Comparison of ENCODE assay signal across 24 cellular contexts in genomic region chr12:109273354-109273753, GRCh38. TPM values are rescaled to one million over a fixed set of nuclear protein-coding genes. Genes with fewer than 3 reads are reported as not detected.
DNase-seq lines count a peak whose midpoint lies in the region; FAIRE-seq and TF ChIP-seq lines count a peak whose summit lies in the region.
"Had no signal": no experiment of that assay in that cellular context is flagged by ENCODE, and none has a peak within 500 bp of the region (broad histone marks: within the 10 kb centered on the region; RNA-seq: fewer than 3 reads in every experiment).

No MANE protein-coding gene starts in this region.

- H3K4me1 ChIP-seq in BE2C (peaks cover 6% of the 10 kb centered on the region), iPS-18a (ENCODE audit: control insufficient read depth, low read depth, low read length) (no peaks in the 10 kb centered on the region), ascending aorta (no peaks in the 10 kb centered on the region)
- H3K4me1 ChIP-seq: SJSA1, spleen had no signal

- TF ChIP-seq CTCF in BE2C (IDR thresholded peaks at IDR 0.05; ENCODE audit: low read depth, low read length) (no peak), GM20000 (IDR thresholded peaks at IDR 0.05; ENCODE audit: extremely low read depth, missing control alignments) (no peak), D721Med (IDR thresholded peaks at IDR 0.05; ENCODE audit: insufficient read depth, missing control alignments) (no peak), ascending aorta (IDR thresholded peaks at IDR 0.05) (no peak)

- intact Hi-C loops in activated T-helper 1 cell treated with anti-CD3 and anti-CD28 coated beads, Interleukin-12 subunit alpha, Interleukin-12 subunit beta, Interleukin-2, Interleukin-4 antibody, amounts not matched to agents 30 ng/mL and 10 ng/mL and 1 ng/mL, durations not matched to agents 14 hours and 24 hours and 36 hours (cut with micrococcal nuclease), result no loop called here
- intact Hi-C loops in ascending aorta (cut with DNase I), result no loop called here

- no peak overlapping the region for H3K4me3 ChIP-seq in BE2C (ENCODE audit: low read depth, low read length)
- peak overlapping the region; percentile 20 for H3K4me3 ChIP-seq in iPS-18a (ENCODE audit: low read length)
- H3K4me3 ChIP-seq in ascending aorta, result no peak overlapping the region
- H3K4me3 ChIP-seq: GM12878, SJSA1, spleen had no signal

- DNase-seq in BE2C, result peak; percentile 60
- DNase-seq in NCI-H128 (lab: John Stamatoyannopoulos, UW; ENCODE audit: unreplicated experiment), result peak; percentile 43
- peak; percentile 85 for DNase-seq in NCI-H510A treated with DMSO at 0.1 percent for 48 hours (lab: John Stamatoyannopoulos, UW)
- DNase-seq in activated T-helper 1 cell treated with anti-CD3 and anti-CD28 coated beads, Interleukin-12 subunit alpha, Interleukin-12 subunit beta, Interleukin-2, Interleukin-4 antibody, amounts not matched to agents 30 ng/mL and 10 ng/mL and 1 ng/mL, durations not matched to agents 14 hours and 24 hours and 36 hours (ENCODE audit: low spot score), result no peak
- DNase-seq in GM20000 (ENCODE audit: low spot score), result no peak
- no peak for DNase-seq in D721Med (ENCODE audit: insufficient read length, low spot score)
- no peak for DNase-seq in ascending aorta (ENCODE audit: low spot score in 2 of 2)
- DNase-seq: activated CD4-positive, CD25-positive, alpha-beta regulatory T cell treated with anti-CD3 and anti-CD28 coated beads, Interleukin-2, amount 50 U/mL, for 72 hours; activated effector memory CD4-positive, alpha-beta T cell treated with Interleukin-2 at 50 U/mL for 16 hours; CD4-positive, alpha-beta T cell; KBM-7; naive B cell; NCI-H1105 treated with DMSO at 0.1 percent for 48 hours; spleen; T-helper 9 cell had no signal

- H3K4me1 Mint-ChIP-seq in activated T-helper 1 cell treated with anti-CD3 and anti-CD28 coated beads, Interleukin-12 subunit alpha, Interleukin-12 subunit beta, Interleukin-2, Interleukin-4 antibody, amounts not matched to agents 30 ng/mL and 10 ng/mL and 1 ng/mL, durations not matched to agents 14 hours and 24 hours and 36 hours (ENCODE audit: low read depth), result no peaks in the 10 kb centered on the region
- H3K4me1 Mint-ChIP-seq: central memory CD8-positive, alpha-beta T cell had no signal

- H3K27me3 ChIP-seq in BE2C (no peaks in the 10 kb centered on the region), iPS-18a (ENCODE audit: control insufficient read depth, insufficient read depth, low read length) (no peaks in the 10 kb centered on the region), ascending aorta (no peaks in the 10 kb centered on the region)
- H3K27me3 ChIP-seq: SJSA1 had no signal

- H3K9me3 Mint-ChIP-seq in activated T-helper 1 cell treated with anti-CD3 and anti-CD28 coated beads, Interleukin-12 subunit alpha, Interleukin-12 subunit beta, Interleukin-2, Interleukin-4 antibody, amounts not matched to agents 30 ng/mL and 10 ng/mL and 1 ng/mL, durations not matched to agents 14 hours and 24 hours and 36 hours, result no peaks in the 10 kb centered on the region
- H3K9me3 Mint-ChIP-seq: central memory CD8-positive, alpha-beta T cell had no signal

- no peak for FAIRE-seq in D721Med (lab: Jason Lieb, UNC)
- FAIRE-seq: G401.6, GM12878 had no signal

- peaks cover 2% of the 10 kb centered on the region for H3K27me3 Mint-ChIP-seq in activated T-helper 1 cell treated with anti-CD3 and anti-CD28 coated beads, Interleukin-12 subunit alpha, Interleukin-12 subunit beta, Interleukin-2, Interleukin-4 antibody, amounts not matched to agents 30 ng/mL and 10 ng/mL and 1 ng/mL, durations not matched to agents 14 hours and 24 hours and 36 hours (ENCODE audit: insufficient read depth)

- H3K36me3 ChIP-seq in BE2C, result no peaks in the 10 kb centered on the region
- no peaks in the 10 kb centered on the region for H3K36me3 ChIP-seq in iPS-18a (ENCODE audit: control insufficient read depth, low read depth, low read length)
- H3K36me3 ChIP-seq in ascending aorta, result no peaks in the 10 kb centered on the region
- H3K36me3 ChIP-seq: SJSA1 had no signal

- H3K27ac ChIP-seq in iPS-18a (ENCODE audit: low read length) (no peak overlapping the region), ascending aorta (no peak overlapping the region)
- H3K27ac ChIP-seq: HL-60, SJSA1, spleen had no signal

- H3K36me3 Mint-ChIP-seq in activated T-helper 1 cell treated with anti-CD3 and anti-CD28 coated beads, Interleukin-12 subunit alpha, Interleukin-12 subunit beta, Interleukin-2, Interleukin-4 antibody, amounts not matched to agents 30 ng/mL and 10 ng/mL and 1 ng/mL, durations not matched to agents 14 hours and 24 hours and 36 hours (ENCODE audit: low read depth), result no peaks in the 10 kb centered on the region

- H3K9me3 ChIP-seq in BE2C, result no peaks in the 10 kb centered on the region
- H3K9me3 ChIP-seq in iPS-18a (ENCODE audit: control insufficient read depth, low read depth, low read length), result no peaks in the 10 kb centered on the region
- no peaks in the 10 kb centered on the region for H3K9me3 ChIP-seq in ascending aorta
- H3K9me3 ChIP-seq: SJSA1 had no signal

- H3K27ac Mint-ChIP-seq in activated T-helper 1 cell treated with anti-CD3 and anti-CD28 coated beads, Interleukin-12 subunit alpha, Interleukin-12 subunit beta, Interleukin-2, Interleukin-4 antibody, amounts not matched to agents 30 ng/mL and 10 ng/mL and 1 ng/mL, durations not matched to agents 14 hours and 24 hours and 36 hours, result no peak overlapping the region
- H3K27ac Mint-ChIP-seq: CD4-positive, alpha-beta T cell; progenitor cell of endocrine pancreas; stimulated activated naive CD8-positive, alpha-beta T cell treated with anti-CD3 and anti-CD28 coated beads, Interleukin-15, Interleukin-2, amounts not matched to agents 100 ng/mL and 50 ng/mL, for 24 hours had no signal

- H3K4me3 Mint-ChIP-seq in activated T-helper 1 cell treated with anti-CD3 and anti-CD28 coated beads, Interleukin-12 subunit alpha, Interleukin-12 subunit beta, Interleukin-2, Interleukin-4 antibody, amounts not matched to agents 30 ng/mL and 10 ng/mL and 1 ng/mL, durations not matched to agents 14 hours and 24 hours and 36 hours, result no peak overlapping the region
- H3K4me3 Mint-ChIP-seq: CD4-positive, alpha-beta T cell; central memory CD8-positive, alpha-beta T cell; stimulated activated naive CD8-positive, alpha-beta T cell treated with anti-CD3 and anti-CD28 coated beads, Interleukin-15, Interleukin-2, amounts not matched to agents 100 ng/mL and 50 ng/mL, for 24 hours had no signal

- no peak overlapping the region for H3K9ac ChIP-seq in iPS-18a (ENCODE audit: low read length)

RNA-seq across cellular contexts. Expression of gene FOXN4, which starts 35.7 kb away (rescaled TPM):
- polyA plus RNA-seq in BE2C (2012; ENCODE audit: insufficient read depth, insufficient read length, low read depth), result 0.73 TPM
- not detected in 2 replicates for total RNA-seq in activated T-helper 1 cell treated with anti-CD3 and anti-CD28 coated beads, Interleukin-12 subunit alpha, Interleukin-12 subunit beta, Interleukin-2, Interleukin-4 antibody, amounts not matched to agents 30 ng/mL and 10 ng/mL and 1 ng/mL, durations not matched to agents 14 hours and 24 hours and 36 hours
- not detected for total RNA-seq in ascending aorta
- total RNA-seq: CD4-positive, alpha-beta T cell; GM12878; SJSA1; spleen; ureter had no signal
- polyA plus RNA-seq: GM12878 had no signal

Comparison
In these comparisons a context has a peak if more than half of its experiments do, and no peak if none do; other contexts are left out.
1. DNase-seq: peak in BE2C (single experiment), NCI-H128 (single experiment) and NCI-H510A treated with DMSO at 0.1 percent for 48 hours (single experiment); none in activated T-helper 1 cell treated with anti-CD3 and anti-CD28 coated beads, Interleukin-12 subunit alpha, Interleukin-12 subunit beta, Interleukin-2, Interleukin-4 antibody, amounts not matched to agents 30 ng/mL and 10 ng/mL and 1 ng/mL, durations not matched to agents 14 hours and 24 hours and 36 hours (single experiment), GM20000 (single experiment), D721Med (single experiment) and ascending aorta (0 of 2).